19 cellular contexts compared by ENCODE assay signal in genomic region chr5:159045165-159045811, GRCh38. TPM values are rescaled to one million over a fixed set of nuclear protein-coding genes. Genes with fewer than 3 reads are reported as not detected.
DNase-seq lines count a peak whose midpoint lies in the region; ATAC-seq and TF ChIP-seq lines count a peak whose summit lies in the region.
"Had no signal": no experiment of that assay in that cellular context is flagged by ENCODE, and none has a peak within 500 bp of the region (broad histone marks: within the 10 kb centered on the region; RNA-seq: fewer than 3 reads in every experiment).

No MANE protein-coding gene starts in this region.

- peak overlapping the region; percentile 95 for H3K27ac Mint-ChIP-seq in memory B cell
- H3K27ac Mint-ChIP-seq: CD14-positive monocyte had no signal

- H3K36me3 Mint-ChIP-seq in memory B cell, result peaks cover 8% of the 10 kb centered on the region
- H3K36me3 Mint-ChIP-seq: CD14-positive monocyte had no signal

- no peak overlapping the region for H3K4me3 Mint-ChIP-seq in memory B cell

- peak overlapping the region; percentile 30 for H3K4me3 ChIP-seq in DOHH2 (ENCODE audit: low read length)
- no peak overlapping the region for H3K4me3 ChIP-seq in uterus
- no peak overlapping the region for H3K4me3 ChIP-seq in suprapubic skin
- H3K4me3 ChIP-seq: K562, PC-9, SJCRH30 had no signal

- H3K9me2 ChIP-seq in DOHH2 (replicated peaks; ENCODE audit: control insufficient read depth, low read length), result no peaks in the 10 kb centered on the region

- H3K9me3 Mint-ChIP-seq in memory B cell, result no peaks in the 10 kb centered on the region
- H3K9me3 Mint-ChIP-seq: CD14-positive monocyte had no signal

- DNase-seq in NCI-H526 treated with DMSO at 0.1 percent for 48 hours (lab: John Stamatoyannopoulos, UW) (peak; percentile 28), memory B cell (ENCODE audit: low spot score in 2 of 2) (no peak), uterus (no peak), suprapubic skin (ENCODE audit: low spot score in 2 of 2) (no peak), NAMALWA (ENCODE audit: low spot score) (no peak)
- DNase-seq: DMS79, GOT3, NCI-H1105 treated with DMSO at 0.1 percent for 48 hours, NCI-H1694, NCI-H2081 treated with DMSO at 0.1 percent for 48 hours, NCI-H446 treated with DMSO at 0.1 percent for 48 hours, PC-9, SJCRH30 had no signal

- TF ChIP-seq EP300 in suprapubic skin (IDR thresholded peaks at IDR 0.05), result no peak

- H3K9me3 ChIP-seq in DOHH2 (ENCODE audit: control insufficient read depth, insufficient read depth, low read length) (no peaks in the 10 kb centered on the region), uterus (no peaks in the 10 kb centered on the region), suprapubic skin (no peaks in the 10 kb centered on the region)
- H3K9me3 ChIP-seq: SJCRH30 had no signal

- peak overlapping the region; percentile 56 for H3K4me2 ChIP-seq in DOHH2 (ENCODE audit: low read length)
- H3K4me2 ChIP-seq: PC-9 had no signal

- H3K27ac ChIP-seq in DOHH2 (ENCODE audit: low read depth, low read length) (peak overlapping the region; percentile 39), uterus (peak overlapping the region; percentile 32 to 69), suprapubic skin (no peak overlapping the region)
- H3K27ac ChIP-seq: PC-9, SJCRH30 had no signal

- peaks cover 67% of the 10 kb centered on the region for H3K4me1 Mint-ChIP-seq in memory B cell

- TF ChIP-seq POLR2A in uterus (IDR thresholded peaks at IDR 0.05), result no peak
- no peak for TF ChIP-seq POLR2A in suprapubic skin (IDR thresholded peaks at IDR 0.05)

- peaks cover 32% of the 10 kb centered on the region for H3F3A ChIP-seq in DOHH2 (ENCODE audit: control insufficient read depth, insufficient read depth)

- intact Hi-C loops in uterus (cut with DNase I; ENCODE audit: low total_unique reads), result no loop called here

- H3K27me3 ChIP-seq in DOHH2 (ENCODE audit: control insufficient read depth, low read length) (no peaks in the 10 kb centered on the region), uterus (no peaks in the 10 kb centered on the region), suprapubic skin (peaks cover 13% of the 10 kb centered on the region)
- H3K27me3 ChIP-seq: SJCRH30 had no signal

- ATAC-seq in memory B cell (ENCODE audit: low read depth), result no peak
- ATAC-seq in HG02759 (IDR thresholded peaks at IDR 0.05; ENCODE audit: unreplicated experiment), result no peak
- ATAC-seq: HCT116, K562 had no signal

- TF ChIP-seq CTCF in DOHH2 (IDR thresholded peaks at IDR 0.05; ENCODE audit: low read depth, low read length, poor library complexity, severe bottlenecking) (no peak), uterus (IDR thresholded peaks at IDR 0.05) (no peak), suprapubic skin (IDR thresholded peaks at IDR 0.05) (no peak)

- H3K79me2 ChIP-seq in DOHH2 (ENCODE audit: control insufficient read depth, low read length), result peaks cover 75% of the 10 kb centered on the region

- peaks cover 100% of the 10 kb centered on the region for H3K4me1 ChIP-seq in DOHH2 (ENCODE audit: control insufficient read depth, low read length)
- H3K4me1 ChIP-seq in uterus, result peaks cover 0 to 4% of the 10 kb centered on the region in 2 donors
- peaks cover 25% of the 10 kb centered on the region for H3K4me1 ChIP-seq in suprapubic skin

- 56% methylated on average over 3 of the region's 3 CpGs for WGBS in suprapubic skin

- no peaks in the 10 kb centered on the region for H3K27me3 Mint-ChIP-seq in memory B cell

- H3K36me3 ChIP-seq in DOHH2 (ENCODE audit: control insufficient read depth, low read length) (no peaks in the 10 kb centered on the region; the same call in 1 of the 2 replicates), uterus (no peaks in the 10 kb centered on the region), suprapubic skin (no peaks in the 10 kb centered on the region)
- H3K36me3 ChIP-seq: SJCRH30 had no signal

- H4K20me1 ChIP-seq in DOHH2 (ENCODE audit: control insufficient read depth, insufficient read depth, low read depth, low read length), result no peaks in the 10 kb centered on the region

RNA-seq across cellular contexts. Expression of gene EBF1, which starts 54.4 kb away (rescaled TPM):
- total RNA-seq in uterus (10 to 100 TPM; 16.2 to 82.6 (median 29.2) TPM), suprapubic skin (10 to 100 TPM in 2 of 4 donors, 1 to 10 TPM in 2; 4.3 to 13.6 (median 8.8) TPM)
- total RNA-seq: G401, PC-9 had no signal
